ENCODE assay signal across 18 cellular contexts in genomic region chr16:46928811-46929210, GRCh38.
"Had no signal": no experiment of that assay in that cellular context is flagged by ENCODE, and none has a peak within 500 bp of the region (broad histone marks: within the 10 kb centered on the region; RNA-seq: fewer than 3 reads in every experiment).

No MANE protein-coding gene starts in this region.

- H3K9me3 Mint-ChIP-seq: activated CD8-positive, alpha-beta T cell treated with anti-CD3 and anti-CD28 coated beads for 36 hours; immature natural killer cell; T-cell had no signal

- H3K4me3 Mint-ChIP-seq: activated CD8-positive, alpha-beta T cell treated with anti-CD3 and anti-CD28 coated beads for 36 hours; activated naive CD8-positive, alpha-beta T cell; immature natural killer cell; T-cell had no signal

- H3K27ac ChIP-seq: heart left ventricle, right atrium auricular region, upper lobe of left lung, WERI-Rb-1 had no signal

- H3K4me3 ChIP-seq: heart left ventricle, right atrium auricular region, smooth muscle cell, upper lobe of left lung had no signal

- H3K36me3 ChIP-seq: right atrium auricular region had no signal

- H3K9me3 ChIP-seq: heart left ventricle, right atrium auricular region, upper lobe of left lung had no signal

- DNase-seq: activated CD4-positive, alpha-beta T cell treated with anti-CD3 and anti-CD28 coated beads for 4 hours; activated CD8-positive, alpha-beta T cell treated with anti-CD3 and anti-CD28 coated beads for 36 hours; activated gamma-delta T cell treated with Interleukin-2 at 50 U/mL for 16 hours; activated T-cell treated with anti-CD3 and anti-CD28 coated beads, Interleukin-2, amount 50 U/mL, for 48 hours; amniotic stem cell; effector memory CD4-positive, alpha-beta T cell; heart left ventricle; immature natural killer cell; stimulated activated CD4-positive, alpha-beta T cell treated with anti-CD3 and anti-CD28 coated beads, Interleukin-4, amount 100 ng/mL, for 4 hours; stimulated activated CD8-positive, alpha-beta memory T cell treated with anti-CD3 and anti-CD28 coated beads, Interleukin-4, amount 100 ng/mL, for 48 hours; stimulated activated naive CD8-positive, alpha-beta T cell treated with anti-CD3 and anti-CD28 coated beads, Interleukin-15, Interleukin-2, amounts not matched to agents 100 U/mL and 50 U/mL, for 24 hours; T-cell; WERI-Rb-1 had no signal

- H3K27ac Mint-ChIP-seq: activated CD8-positive, alpha-beta T cell treated with anti-CD3 and anti-CD28 coated beads for 36 hours; activated naive CD8-positive, alpha-beta T cell; immature natural killer cell; progenitor cell of endocrine pancreas; T-cell had no signal

- H3K4me1 Mint-ChIP-seq: immature natural killer cell had no signal

- H3K27me3 Mint-ChIP-seq: activated CD8-positive, alpha-beta T cell treated with anti-CD3 and anti-CD28 coated beads for 36 hours; activated naive CD8-positive, alpha-beta T cell; progenitor cell of endocrine pancreas; T-cell had no signal

- H3K36me3 Mint-ChIP-seq: activated naive CD8-positive, alpha-beta T cell; immature natural killer cell; T-cell had no signal

- ATAC-seq: stimulated activated naive CD8-positive, alpha-beta T cell treated with anti-CD3 and anti-CD28 coated beads, Interleukin-15, Interleukin-2, amounts not matched to agents 100 U/mL and 50 U/mL, for 24 hours had no signal

- H3K4me2 ChIP-seq: smooth muscle cell had no signal

- H3K27me3 ChIP-seq: heart left ventricle, right atrium auricular region, upper lobe of left lung had no signal
